ENCODE assay signal across 23 cellular contexts in genomic region chr14:69464379-69464778, GRCh38. TPM values are rescaled to one million over a fixed set of nuclear protein-coding genes. Genes with fewer than 3 reads are reported as not detected.
A peak's percentile ranks its signal among the peaks of the same experiment; 100 is the strongest.
DNase-seq lines count a peak whose midpoint lies in the region; ATAC-seq and TF ChIP-seq lines count a peak whose summit lies in the region.
"Had no signal": no experiment of that assay in that cellular context is flagged by ENCODE, and none has a peak within 500 bp of the region (broad histone marks: within the 10 kb centered on the region; RNA-seq: fewer than 3 reads in every experiment).

No MANE protein-coding gene starts in this region.

- TF ChIP-seq CTCF in WERI-Rb-1 (IDR thresholded peaks at IDR 0.05; ENCODE audit: low read depth, low read length), result no peak

- H3K36me3 ChIP-seq in WERI-Rb-1, result no peaks in the 10 kb centered on the region; the same call in 1 of the 2 replicates
- H3K36me3 ChIP-seq: colonic mucosa had no signal

- H3K27me3 ChIP-seq in WERI-Rb-1 (ENCODE audit: insufficient read depth, low read depth, severe bottlenecking), result no peaks in the 10 kb centered on the region
- H3K27me3 ChIP-seq: breast epithelium, colonic mucosa, tibial nerve had no signal

- intact Hi-C loops in head of caudate nucleus (cut with DNase I), result no loop called here

- no peak overlapping the region for H3K4me3 ChIP-seq in WERI-Rb-1 (ENCODE audit: low read depth, low read length)
- H3K4me3 ChIP-seq: breast epithelium, colonic mucosa, tibial nerve had no signal

- no peaks in the 10 kb centered on the region for H3K9me3 ChIP-seq in WERI-Rb-1 (ENCODE audit: severe bottlenecking)
- H3K9me3 ChIP-seq: breast epithelium, colonic mucosa, tibial nerve had no signal

- DNase-seq in HCEC 1CT (peak; percentile 20), WERI-Rb-1 (no peak), fibroblast of peridontal ligament (ENCODE audit: extremely low read depth) (peak; percentile 39), renal cortical epithelial cell (ENCODE audit: low read depth) (peak; percentile 51), head of caudate nucleus (no peak), COLO668 (lab: John Stamatoyannopoulos, UW; ENCODE audit: unreplicated experiment) (no peak), DMS 273 treated with DMSO at 0.1 percent for 48 hours (lab: John Stamatoyannopoulos, UW) (no peak)
- DNase-seq: activated B cell treated with CpG ODN at 0.5 μM for 24 hours; activated naive CD4-positive, alpha-beta T cell treated with Interleukin-2 at 50 U/mL for 16 hours; activated T-cell treated with anti-CD3 and anti-CD28 coated beads, Interleukin-2, amount 50 U/mL, for 72 hours; colonic mucosa; effector memory CD4-positive, alpha-beta T cell; natural killer cell; NCI-H1048; NCI-H1694 treated with DMSO at 0.1 percent for 48 hours; NCI-H524; retina; Right ventricle myocardium superior; stimulated activated CD4-positive, alpha-beta T cell treated with anti-CD3 and anti-CD28 coated beads, Interleukin-2, amount 100 ng/mL, for 24 hours had no signal

- no peak for ATAC-seq in GM19463 (IDR thresholded peaks at IDR 0.05; ENCODE audit: unreplicated experiment)
- ATAC-seq: activated T-cell treated with anti-CD3 and anti-CD28 coated beads, Interleukin-2, amount 50 U/mL, for 72 hours; natural killer cell had no signal

- peak overlapping the region; percentile 44 for H3K27ac ChIP-seq in WERI-Rb-1
- H3K27ac ChIP-seq: breast epithelium, C4-2B, colonic mucosa, tibial nerve had no signal

RNA-seq across cellular contexts. Expression of gene PLEKHD1, which starts 20.1 kb away (rescaled TPM):
- total RNA-seq in renal cortical epithelial cell, result 0.10 TPM in 1 of 2 replicates, not detected in the other
- total RNA-seq: tibial nerve had no signal

Comparison
In these comparisons a context has a peak if more than half of its experiments do, and no peak if none do; other contexts are left out.
1. DNase-seq: peak in HCEC 1CT (single experiment), fibroblast of peridontal ligament (single experiment) and renal cortical epithelial cell (single experiment); none in WERI-Rb-1 (single experiment), head of caudate nucleus (0 of 42), COLO668 (single experiment) and DMS 273 treated with DMSO at 0.1 percent for 48 hours (single experiment).